Comparison of ENCODE assay signal across 11 cellular contexts in the genomic region with DNA sequence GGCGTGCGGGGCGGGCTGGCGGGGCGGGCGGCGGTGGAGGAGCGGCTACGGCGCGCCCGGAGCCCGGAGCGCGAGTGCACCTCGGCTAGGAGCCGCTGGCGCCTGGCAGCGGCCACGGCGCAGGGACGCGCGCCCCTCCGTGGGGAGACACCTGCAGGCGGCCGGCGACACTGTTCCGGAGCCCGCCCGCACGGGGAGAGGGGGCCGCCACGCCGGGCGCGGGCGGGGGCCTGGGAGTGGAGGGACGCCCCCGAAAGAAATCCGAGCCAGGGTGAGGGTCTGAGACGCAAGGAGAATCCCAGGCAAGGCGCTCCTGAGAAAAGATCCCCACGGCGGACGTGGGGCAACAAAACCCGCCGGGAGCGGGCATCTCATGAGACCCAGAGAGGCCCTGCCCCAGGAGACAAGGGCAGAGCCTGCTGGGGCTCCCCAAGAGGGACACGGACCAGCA. TPM values are rescaled to one million over a fixed set of nuclear protein-coding genes. Genes with fewer than 3 reads are reported as not detected.
A peak's percentile ranks its signal among the peaks of the same experiment; 100 is the strongest.
DNase-seq lines count a peak whose midpoint lies in the region; ATAC-seq, FAIRE-seq and TF ChIP-seq lines count a peak whose summit lies in the region.
"Had no signal": no experiment of that assay in that cellular context is flagged by ENCODE, and none has a peak within 500 bp of the region (broad histone marks: within the 10 kb centered on the region; RNA-seq: fewer than 3 reads in every experiment).

GSG1L (minus strand) TSS at position 104 of the 451 bp plus-strand sequence. CDS start 290 bp downstream, outside the sequence.

- H3K4me3 Mint-ChIP-seq in H9, result peak within 1 kb of the TSS; percentile 56 to 74
- H3K4me3 Mint-ChIP-seq in mesothelial cell of epicardium, result peak within 1 kb of the TSS; percentile 60

- no peak within 1 kb of the TSS for H3K23ac ChIP-seq in H9 (ENCODE audit: insufficient read length, low read depth, low read length)

- TF ChIP-seq POLR2A in A549 (IDR thresholded peaks at IDR 0.05; ENCODE audit: low read length), result no peak

- H3K79me2 ChIP-seq in H9 (ENCODE audit: insufficient read depth, low read length), result no peaks in the 10 kb centered on the region

- TF ChIP-seq CTCF in A549 (IDR thresholded peaks at IDR 0.05) (peak; percentile 14; the same call in 2 of the 3 replicates), H9 (conservative IDR thresholded peaks at IDR 0.05) (peak; percentile 23; the same call in 2 of the 3 replicates), colonic mucosa (IDR thresholded peaks at IDR 0.05) (no peak), mesothelial cell of epicardium (IDR thresholded peaks at IDR 0.05; ENCODE audit: unreplicated experiment) (no peak)

- peak; percentile 28 to 61; a peak in 4 of 6 replicates for ATAC-seq in A549
- ATAC-seq in HG03025 (IDR thresholded peaks at IDR 0.05; ENCODE audit: low FRiP score, unreplicated experiment), result no peak
- ATAC-seq in HG03159 (IDR thresholded peaks at IDR 0.05; ENCODE audit: unreplicated experiment), result no peak

- H4K8ac ChIP-seq in H9 (replicated peaks; ENCODE audit: insufficient read length, low read depth, low read length), result no peak within 1 kb of the TSS

- H3K9ac ChIP-seq in H9 (ENCODE audit: extremely low read depth, insufficient read length, low read length) (no peak within 1 kb of the TSS), colonic mucosa (ENCODE audit: low read depth in 2 of 2, low read length in 2 of 2) (no peak within 1 kb of the TSS)

- peaks cover 4% of the 10 kb centered on the region; the same call in 1 of the 3 replicates for H3K4me1 ChIP-seq in A549
- H3K4me1 ChIP-seq in H9 (ENCODE audit: insufficient read depth, low read length), result no peaks in the 10 kb centered on the region
- no peaks in the 10 kb centered on the region for H3K4me1 ChIP-seq in colonic mucosa

- H2BK15ac ChIP-seq in H9 (ENCODE audit: low read depth, low read length), result no peak within 1 kb of the TSS

- H2BK5ac ChIP-seq in H9 (ENCODE audit: insufficient read length, low read length), result no peak within 1 kb of the TSS

- H3K56ac ChIP-seq in H9 (ENCODE audit: insufficient read length, low read depth, low read length), result no peak within 1 kb of the TSS

- POLR2A ChIA-PET in A549 (lab: Yijun Ruan, JAX), result no interaction called here

- no peak within 1 kb of the TSS for H2BK120ac ChIP-seq in H9 (ENCODE audit: low read depth, low read length, poor library complexity, severe bottlenecking)

- DNase-seq in A549 (ENCODE audit: low read depth in 1 of 2, low spot score in 1 of 2) (no peak), H9 (no peak), colonic mucosa (no peak), mesothelial cell of epicardium (ENCODE audit: low spot score in 2 of 2, unreplicated experiment in 2 of 2) (no peak), SKM-1 (lab: John Stamatoyannopoulos, UW; ENCODE audit: unreplicated experiment) (no peak)
- DNase-seq in activated CD4-positive, alpha-beta T cell treated with anti-CD3 and anti-CD28 coated beads, Interleukin-2, amount 50 U/mL, for 48 hours, result no peak
- DNase-seq: activated CD4-positive, alpha-beta T cell treated with anti-CD3 and anti-CD28 coated beads for 4 hours; NCI-H774 had no signal

- H4K5ac ChIP-seq in H9 (ENCODE audit: insufficient read length, low read depth, low read length), result no peak within 1 kb of the TSS

- H3K4me3 ChIP-seq in A549, result peak within 1 kb of the TSS; percentile 47
- H3K4me3 ChIP-seq in colonic mucosa, result peak within 1 kb of the TSS; percentile 7
- H3K4me3 ChIP-seq: lung had no signal

- no peak within 1 kb of the TSS for H2AFZ ChIP-seq in H9 (ENCODE audit: low read length)

- peaks cover 74% of the 10 kb centered on the region for H3K27me3 Mint-ChIP-seq in H9 (ENCODE audit: low read depth)
- peaks cover 81% of the 10 kb centered on the region for H3K27me3 Mint-ChIP-seq in mesothelial cell of epicardium (ENCODE audit: low read depth)

- H3K9me3 Mint-ChIP-seq in H9 (no peaks in the 10 kb centered on the region), mesothelial cell of epicardium (no peaks in the 10 kb centered on the region)

- H3K23me2 ChIP-seq in H9 (ENCODE audit: insufficient read length, low read depth, low read length, poor library complexity, severe bottlenecking), result peaks cover 5% of the 10 kb centered on the region

- no peak within 1 kb of the TSS; the same call in 1 of the 2 replicates for H3K14ac ChIP-seq in H9 (ENCODE audit: insufficient read depth, low read length)

- H2BK12ac ChIP-seq in H9 (ENCODE audit: insufficient read length, low read depth, low read length), result no peak within 1 kb of the TSS

- no peak within 1 kb of the TSS for H4K91ac ChIP-seq in H9 (ENCODE audit: insufficient read length, low read depth, low read length)

- no peak for FAIRE-seq in A549 (lab: Jason Lieb, UNC)

- intact Hi-C loops in colonic mucosa (cut with DNase I), result no loop called here

- no peak within 1 kb of the TSS for H3T11ph ChIP-seq in H9 (ENCODE audit: low read length)

- no peaks in the 10 kb centered on the region for H4K20me1 ChIP-seq in H9 (ENCODE audit: control insufficient read depth, insufficient read depth, insufficient read length)

- H3K9me3 ChIP-seq in A549, result no peaks in the 10 kb centered on the region
- no peaks in the 10 kb centered on the region for H3K9me3 ChIP-seq in H9 (ENCODE audit: control insufficient read depth, low read depth, low read length)
- H3K9me3 ChIP-seq in colonic mucosa, result no peaks in the 10 kb centered on the region

- H3K36me3 ChIP-seq in colonic mucosa, result no peaks in the 10 kb centered on the region

- H3K27ac Mint-ChIP-seq in H9 (no peak within 1 kb of the TSS), mesothelial cell of epicardium (no peak within 1 kb of the TSS)

- H3K27ac ChIP-seq in A549, result no peak within 1 kb of the TSS; a peak in 1 of 6 replicates
- H3K27ac ChIP-seq in H9 (ENCODE audit: insufficient read length, low read depth, low read length), result no peak within 1 kb of the TSS
- H3K27ac ChIP-seq in colonic mucosa, result no peak within 1 kb of the TSS

- peak within 1 kb of the TSS; percentile 98 for H3K4me2 ChIP-seq in A549
- peak within 1 kb of the TSS; percentile 31 for H3K4me2 ChIP-seq in H9 (ENCODE audit: insufficient read depth, insufficient read length, low read length)

- H3K27me3 ChIP-seq in H9 (ENCODE audit: insufficient read depth, low read length) (peaks cover 18% of the 10 kb centered on the region; the same call in 1 of the 2 replicates), colonic mucosa (peaks cover 26% of the 10 kb centered on the region)

- no peaks in the 10 kb centered on the region for H3K79me1 ChIP-seq in H9 (ENCODE audit: insufficient read depth, low read depth, low read length, poor library complexity, severe bottlenecking)

- H2AK5ac ChIP-seq in H9 (ENCODE audit: insufficient read length, low read length), result no peak within 1 kb of the TSS

- CTCF ChIA-PET in A549 (lab: Yijun Ruan, JAX), result interaction anchor here (1.4 to 3.1 kb wide), 3 partner anchors 16 to 424 kb away, joined by 3 to 13 read pairs (median 8); no protein-coding TSS in a partner anchor

- no peak for TF ChIP-seq RAD21 in A549 (conservative IDR thresholded peaks at IDR 0.05 in 1 of 2, IDR thresholded peaks at IDR 0.05 in 1 of 2)

- no peak within 1 kb of the TSS for H3K18ac ChIP-seq in H9 (ENCODE audit: insufficient read length, low read depth, low read length)

- H3K4me1 Mint-ChIP-seq in H9 (peaks cover 2 to 6% of the 10 kb centered on the region in 2 experiments; a peak in 3 of 4 replicates), mesothelial cell of epicardium (peaks cover 9% of the 10 kb centered on the region)

- TF ChIP-seq EP300 in A549 (IDR thresholded peaks at IDR 0.05), result no peak

- no peak within 1 kb of the TSS for H3K4ac ChIP-seq in H9 (ENCODE audit: low read depth, low read length)

- no peak within 1 kb of the TSS for H2BK20ac ChIP-seq in H9 (ENCODE audit: low read depth, low read length, poor library complexity, severe bottlenecking)

- WGBS in A549 (ENCODE audit: missing lambda C conversion rate), result 24% methylated on average over 7 of the region's 50 CpGs
- WGBS in H9 (ENCODE audit: extremely low coverage, insufficient read length, low lambda C conversion rate), result no CpG with 5 or more reads among the region's 50 CpGs

- H3K36me3 Mint-ChIP-seq in H9 (ENCODE audit: insufficient read depth in 1 of 3, low read depth in 3 of 3) (no peaks in the 10 kb centered on the region), mesothelial cell of epicardium (no peaks in the 10 kb centered on the region)

TF ChIP-seq in A549, 52 proteins besides CTCF, POLR2A, EP300 and RAD21:
- TF ChIP-seq RFX5 (IDR thresholded peaks at IDR 0.05) (no peak), CHD2 (IDR thresholded peaks at IDR 0.05; ENCODE audit: low read length, partially characterized antibody) (no peak), CEBPB (IDR thresholded peaks at IDR 0.05) (no peak), SMC3 (IDR thresholded peaks at IDR 0.05) (0 out of 3 replicates have a peak, but pooled peaks have one; percentile 27), TP53 (CRISPR knock-in tag; IDR thresholded peaks at IDR 0.05) (no peak)
TF ChIP-seq in A549: peak in this region for 1.

RNA-seq across cellular contexts. Expression of gene GSG1L, which starts in this region (rescaled TPM):
- polyA plus RNA-seq in A549 (2011; rRNA removed), result not detected in 2 replicates
- not detected in 2 replicates for polyA plus RNA-seq in A549 (2012; cell fraction: cytosol; rRNA removed)
- polyA plus RNA-seq in A549 (2012; cell fraction: nucleus; rRNA removed), result not detected in 2 replicates
- polyA plus RNA-seq in A549 (2017; fragmentation: RNase III; extraction: RNeasy Plus Mini Kit Qiagen cat#74134 plus additional on column Dnase treatment), result not detected in 3 replicates
- not detected in 2 replicates for polyA minus RNA-seq in A549 (2011; rRNA and poly(A)+ RNA removed)
- 0.35 and 0.83 TPM in 2 replicates for total RNA-seq in H9 (2021)
- under 1 TPM; 0.13 to 0.15 TPM for total RNA-seq in colonic mucosa
- total RNA-seq in mesothelial cell of epicardium, result 1.6 to 1.7 TPM (median 1.7 TPM) in 3 replicates

Comparison
In these comparisons a context has a peak if more than half of its experiments do, and no peak if none do; other contexts are left out.
1. Peak in ATAC-seq, H3K4me3 ChIP-seq and H3K4me2 ChIP-seq in A549; RNA of the gene not detected or under 1 TPM.
2. CTCF ChIP-seq: peak in A549 (single experiment) and H9 (single experiment); none in colonic mucosa (single experiment) and mesothelial cell of epicardium (single experiment).